In genomic region chr12:29133141-29133540, GRCh38 we compare ENCODE assay signal across 16 cellular contexts. TPM values are rescaled to one million over a fixed set of nuclear protein-coding genes. Genes with fewer than 3 reads are reported as not detected.
DNase-seq lines count a peak whose midpoint lies in the region; ATAC-seq and TF ChIP-seq lines count a peak whose summit lies in the region.
"Had no signal": no experiment of that assay in that cellular context is flagged by ENCODE, and none has a peak within 500 bp of the region (broad histone marks: within the 10 kb centered on the region; RNA-seq: fewer than 3 reads in every experiment).

No MANE protein-coding gene starts in this region.

- TF ChIP-seq CTCF in chondrocyte (IDR thresholded peaks at IDR 0.05) (no peak), mesothelial cell of epicardium (IDR thresholded peaks at IDR 0.05; ENCODE audit: unreplicated experiment) (no peak), WTC11 (IDR thresholded peaks at IDR 0.05) (no peak), suprapubic skin (IDR thresholded peaks at IDR 0.05) (no peak)

- H3K4me1 ChIP-seq in suprapubic skin: no peaks in the 10 kb centered on the region
- H3K4me1 ChIP-seq: HAP-1 had no signal

- H3K36me3 Mint-ChIP-seq in chondrocyte (ENCODE audit: low read depth) (no peaks in the 10 kb centered on the region), mesothelial cell of epicardium (no peaks in the 10 kb centered on the region), WTC11 (peaks cover 21% of the 10 kb centered on the region)
- H3K36me3 Mint-ChIP-seq: CD8-positive, alpha-beta T cell; IgD-negative memory B cell had no signal

- H3K9me3 Mint-ChIP-seq in chondrocyte (ENCODE audit: low read depth) (peaks cover 2% of the 10 kb centered on the region), mesothelial cell of epicardium (peaks cover 3% of the 10 kb centered on the region), WTC11 (peaks cover 31% of the 10 kb centered on the region)
- H3K9me3 Mint-ChIP-seq: CD8-positive, alpha-beta T cell had no signal

- H3K4me3 ChIP-seq in suprapubic skin: no peak overlapping the region
- H3K4me3 ChIP-seq: BLaER1 treated with 17β-estradiol and CSF1 and Interleukin-3, amounts not matched to agents 10 nM and 100 nM; HAP-1 had no signal

- no peaks in the 10 kb centered on the region for H3K27me3 ChIP-seq in suprapubic skin

- H3K4me3 Mint-ChIP-seq in chondrocyte (ENCODE audit: unreplicated experiment): no peak overlapping the region
- no peak overlapping the region for H3K4me3 Mint-ChIP-seq in mesothelial cell of epicardium
- no peak overlapping the region for H3K4me3 Mint-ChIP-seq in WTC11
- H3K4me3 Mint-ChIP-seq: CD8-positive, alpha-beta T cell had no signal

- no peaks in the 10 kb centered on the region for H3K9me3 ChIP-seq in suprapubic skin
- H3K9me3 ChIP-seq: HAP-1 had no signal

- ATAC-seq in GM18868 (IDR thresholded peaks at IDR 0.05; ENCODE audit: unreplicated experiment) (no peak), WTC11 (no peak)
- ATAC-seq: CD8-positive, alpha-beta T cell had no signal

- no peak for TF ChIP-seq POLR2A in suprapubic skin (IDR thresholded peaks at IDR 0.05)

- H3K4me1 Mint-ChIP-seq in chondrocyte (ENCODE audit: low read depth) (peaks cover 43% of the 10 kb centered on the region), mesothelial cell of epicardium (peaks cover 14% of the 10 kb centered on the region), WTC11 (peaks cover 29% of the 10 kb centered on the region)
- H3K4me1 Mint-ChIP-seq: IgD-negative memory B cell had no signal

- CTCF ChIA-PET in WTC11 (lab: Charles Lee): no interaction called here

- H3K27me3 Mint-ChIP-seq in chondrocyte (ENCODE audit: low read depth) (no peaks in the 10 kb centered on the region), mesothelial cell of epicardium (ENCODE audit: low read depth) (no peaks in the 10 kb centered on the region), WTC11 (ENCODE audit: low read depth) (peaks cover 5% of the 10 kb centered on the region; the same call in 1 of the 2 replicates)

- TF ChIP-seq EP300 in suprapubic skin (IDR thresholded peaks at IDR 0.05): no peak

- no peak overlapping the region for H3K27ac ChIP-seq in suprapubic skin
- H3K27ac ChIP-seq: BLaER1 treated with 17β-estradiol and CSF1 and Interleukin-3, amounts not matched to agents 10 nM and 100 nM had no signal

- 71% methylated on average over 1 of the region's 1 CpG for WGBS in suprapubic skin

- H3K27ac Mint-ChIP-seq in chondrocyte (ENCODE audit: unreplicated experiment): peak overlapping the region; percentile 74
- H3K27ac Mint-ChIP-seq in mesothelial cell of epicardium: peak overlapping the region; percentile 59
- no peak overlapping the region for H3K27ac Mint-ChIP-seq in WTC11
- H3K27ac Mint-ChIP-seq: CD8-positive, alpha-beta T cell; IgD-negative memory B cell had no signal

- DNase-seq in EH (ENCODE audit: low read depth): peak; percentile 81
- DNase-seq in HS-27A (ENCODE audit: low read depth): peak; percentile 9
- DNase-seq in chondrocyte (ENCODE audit: low spot score): no peak
- no peak for DNase-seq in mesothelial cell of epicardium (ENCODE audit: low spot score in 2 of 2, unreplicated experiment in 2 of 2)
- DNase-seq in WTC11 (ENCODE audit: low spot score): no peak
- DNase-seq in suprapubic skin (ENCODE audit: low spot score in 2 of 2): no peak
- no peak for DNase-seq in HPDE6-E6E7 (ENCODE audit: extremely low spot score)
- DNase-seq: ACHN; Calu3; CD8-positive, alpha-beta T cell; DMS79 treated with DMSO at 0.1 percent for 48 hours; KBM-7 had no signal

- POLR2A ChIA-PET in WTC11 (lab: Charles Lee): no interaction called here

- H3K36me3 ChIP-seq in suprapubic skin: no peaks in the 10 kb centered on the region
- H3K36me3 ChIP-seq: BLaER1 treated with 17β-estradiol and CSF1 and Interleukin-3, amounts not matched to agents 10 nM and 100 nM; HAP-1 had no signal

TF ChIP-seq in WTC11, 78 proteins besides CTCF, POLR2A, EP300 and RAD21:
- TF ChIP-seq GRHL2 (CRISPR knock-in tag; IDR thresholded peaks at IDR 0.05; ENCODE audit: insufficient replicate concordance, severe bottlenecking) (no peak), ZNF281 (CRISPR knock-in tag; IDR thresholded peaks at IDR 0.05) (no peak), CREM (CRISPR knock-in tag; IDR thresholded peaks at IDR 0.05) (no peak), IRF1 (CRISPR knock-in tag; IDR thresholded peaks at IDR 0.05) (no peak)

RNA-seq across cellular contexts. Expression of gene FAR2, which starts 15.9 kb away (rescaled TPM):
- total RNA-seq in chondrocyte: 11.1 to 19.6 TPM (median 19.3 TPM) in 3 replicates
- 7.0 to 7.4 TPM (median 7.2 TPM) in 3 replicates for total RNA-seq in mesothelial cell of epicardium
- total RNA-seq in WTC11 (2021): 20.0 to 27.2 TPM (median 25.9 TPM) in 3 replicates
- total RNA-seq in suprapubic skin: 10 to 100 TPM; 20.0 to 41.8 (median 30.6) TPM

Comparison
In these comparisons a context has a peak if more than half of its experiments do, and no peak if none do; other contexts are left out.
1. DNase-seq: peak in EH (single experiment) and HS-27A (single experiment); none in chondrocyte (single experiment), mesothelial cell of epicardium (0 of 2), WTC11 (single experiment), suprapubic skin (0 of 2) and HPDE6-E6E7 (single experiment).